In genomic region chr10:101895781-101896180, GRCh38 we compare ENCODE assay signal across 18 cellular contexts.
"Had no signal": no experiment of that assay in that cellular context is flagged by ENCODE, and none has a peak within 500 bp of the region (broad histone marks: within the 10 kb centered on the region; RNA-seq: fewer than 3 reads in every experiment).

No MANE protein-coding gene starts in this region.

- H3K27me3 Mint-ChIP-seq: activated CD4-positive, alpha-beta T cell treated with anti-CD3 and anti-CD28 coated beads, Interleukin-2, amount 10 ng/mL, durations not matched to agents 7 days and 5 days; activated naive CD8-positive, alpha-beta T cell; naive thymus-derived CD4-positive, alpha-beta T cell; progenitor cell of endocrine pancreas had no signal

- H3K36me3 ChIP-seq: breast epithelium, esophagus squamous epithelium had no signal

- H3K4me1 Mint-ChIP-seq: activated CD4-positive, alpha-beta T cell treated with anti-CD3 and anti-CD28 coated beads, Interleukin-2, amount 10 ng/mL, durations not matched to agents 7 days and 5 days had no signal

- H3K27ac Mint-ChIP-seq: activated CD4-positive, alpha-beta T cell treated with anti-CD3 and anti-CD28 coated beads, Interleukin-2, amount 10 ng/mL, durations not matched to agents 7 days and 5 days; activated naive CD8-positive, alpha-beta T cell; progenitor cell of endocrine pancreas; stimulated activated effector memory CD8-positive, alpha-beta T cell treated with anti-CD3 and anti-CD28 coated beads, Interleukin-12 subunit alpha, Interleukin-12 subunit beta, amount 100 ng/mL, for 72 hours had no signal

- H3K36me3 Mint-ChIP-seq: naive thymus-derived CD4-positive, alpha-beta T cell had no signal

- H3K9me3 ChIP-seq: breast epithelium, esophagus squamous epithelium, heart left ventricle, testis had no signal

- H3K4me3 ChIP-seq: breast epithelium, coronary artery, esophagus squamous epithelium, heart left ventricle, lung, testis had no signal

- H3K4me1 ChIP-seq: breast epithelium, testis had no signal

- H3K4me3 Mint-ChIP-seq: activated CD4-positive, alpha-beta T cell treated with anti-CD3 and anti-CD28 coated beads, Interleukin-2, amount 10 ng/mL, durations not matched to agents 7 days and 5 days; activated naive CD8-positive, alpha-beta T cell; naive thymus-derived CD4-positive, alpha-beta T cell; stimulated activated effector memory CD8-positive, alpha-beta T cell treated with anti-CD3 and anti-CD28 coated beads, Interleukin-12 subunit alpha, Interleukin-12 subunit beta, amount 100 ng/mL, for 72 hours had no signal

- DNase-seq: activated CD4-positive, alpha-beta T cell treated with anti-CD3 and anti-CD28 coated beads, Interleukin-2, amount 10 ng/mL, durations not matched to agents 7 days and 5 days; activated T-cell treated with anti-CD3 and anti-CD28 coated beads, Interleukin-2, amount 50 U/mL, for 1 hour; amniotic stem cell; cerebellar nuclear complex; esophagus squamous epithelium; heart left ventricle; islet precursor cell; naive thymus-derived CD4-positive, alpha-beta T cell; retina; stimulated activated CD4-positive, alpha-beta T cell treated with anti-CD3 and anti-CD28 coated beads, Interleukin-12 subunit alpha, Interleukin-12 subunit beta, amount 100 ng/mL, for 4 hours; testis; trophoblast cell had no signal

- H3K27me3 ChIP-seq: breast epithelium, esophagus squamous epithelium, heart left ventricle, testis had no signal

- H3K27ac ChIP-seq: breast epithelium, coronary artery, esophagus squamous epithelium, testis had no signal

- H3K9me3 Mint-ChIP-seq: activated CD4-positive, alpha-beta T cell treated with anti-CD3 and anti-CD28 coated beads, Interleukin-2, amount 10 ng/mL, durations not matched to agents 7 days and 5 days; naive thymus-derived CD4-positive, alpha-beta T cell; stimulated activated effector memory CD8-positive, alpha-beta T cell treated with anti-CD3 and anti-CD28 coated beads, Interleukin-12 subunit alpha, Interleukin-12 subunit beta, amount 100 ng/mL, for 72 hours had no signal
